Comparison of ENCODE assay signal across 30 cellular contexts in genomic region chr1:11026052-11026451, GRCh38. TPM values are rescaled to one million over a fixed set of nuclear protein-coding genes. Genes with fewer than 3 reads are reported as not detected.
DNase-seq lines count a peak whose midpoint lies in the region; ATAC-seq, FAIRE-seq and TF ChIP-seq lines count a peak whose summit lies in the region.
"Had no signal": no experiment of that assay in that cellular context is flagged by ENCODE, and none has a peak within 500 bp of the region (broad histone marks: within the 10 kb centered on the region; RNA-seq: fewer than 3 reads in every experiment).

No MANE protein-coding gene starts in this region.

- no peak for FAIRE-seq in bronchial epithelial cell (lab: Jason Lieb, UNC)
- FAIRE-seq: D721Med, endometrium, TTC549 had no signal

- H3K4me3 Mint-ChIP-seq in stimulated activated naive CD8-positive, alpha-beta T cell treated with anti-CD3 and anti-CD28 coated beads, Interleukin-15, Interleukin-2, amounts not matched to agents 100 ng/mL and 50 ng/mL, for 24 hours, result no peak overlapping the region
- no peak overlapping the region for H3K4me3 Mint-ChIP-seq in natural killer cell treated with Interleukin-12 subunit alpha and Interleukin-12 subunit beta and Interleukin-15 and Interleukin-18, amount 100 ng/mL, for 72 hours
- H3K4me3 Mint-ChIP-seq: activated naive CD4-positive, alpha-beta T cell treated with anti-CD3 and anti-CD28 coated beads, Interleukin-2, amount 50 U/mL, for 24 hours; CD4-positive, CD25-positive, alpha-beta regulatory T cell; stimulated activated naive CD8-positive, alpha-beta T cell treated with anti-CD3 and anti-CD28 coated beads, Interleukin-15, amount 100 ng/mL, for 72 hours had no signal

- no peak for ATAC-seq in stimulated activated naive CD8-positive, alpha-beta T cell treated with anti-CD3 and anti-CD28 coated beads, Interleukin-15, Interleukin-2, amounts not matched to agents 100 U/mL and 50 U/mL, for 24 hours
- no peak for ATAC-seq in HG02759 (IDR thresholded peaks at IDR 0.05; ENCODE audit: unreplicated experiment)
- no peak for ATAC-seq in natural killer cell treated with Interleukin-12 subunit alpha and Interleukin-12 subunit beta and Interleukin-15 and Interleukin-18, amount 100 ng/mL, for 72 hours
- ATAC-seq: stimulated activated naive CD8-positive, alpha-beta T cell treated with anti-CD3 and anti-CD28 coated beads, Interleukin-15, amount 100 ng/mL, for 72 hours had no signal

- H3K27me3 Mint-ChIP-seq in stimulated activated naive CD8-positive, alpha-beta T cell treated with anti-CD3 and anti-CD28 coated beads, Interleukin-15, Interleukin-2, amounts not matched to agents 100 ng/mL and 50 ng/mL, for 24 hours, result no peaks in the 10 kb centered on the region
- no peaks in the 10 kb centered on the region for H3K27me3 Mint-ChIP-seq in natural killer cell treated with Interleukin-12 subunit alpha and Interleukin-12 subunit beta and Interleukin-15 and Interleukin-18, amount 100 ng/mL, for 72 hours
- H3K27me3 Mint-ChIP-seq: activated naive CD4-positive, alpha-beta T cell treated with anti-CD3 and anti-CD28 coated beads, Interleukin-2, amount 50 U/mL, for 24 hours; CD4-positive, CD25-positive, alpha-beta regulatory T cell; progenitor cell of endocrine pancreas; stimulated activated naive CD8-positive, alpha-beta T cell treated with anti-CD3 and anti-CD28 coated beads, Interleukin-15, amount 100 ng/mL, for 72 hours had no signal

- no peak for TF ChIP-seq CTCF in bronchial epithelial cell (IDR thresholded peaks at IDR 0.05; ENCODE audit: insufficient read depth, low read length, severe bottlenecking)

- H3K9me3 Mint-ChIP-seq in stimulated activated naive CD8-positive, alpha-beta T cell treated with anti-CD3 and anti-CD28 coated beads, Interleukin-15, Interleukin-2, amounts not matched to agents 100 ng/mL and 50 ng/mL, for 24 hours, result no peaks in the 10 kb centered on the region
- H3K9me3 Mint-ChIP-seq in natural killer cell treated with Interleukin-12 subunit alpha and Interleukin-12 subunit beta and Interleukin-15 and Interleukin-18, amount 100 ng/mL, for 72 hours, result no peaks in the 10 kb centered on the region
- H3K9me3 Mint-ChIP-seq: activated naive CD4-positive, alpha-beta T cell treated with anti-CD3 and anti-CD28 coated beads, Interleukin-2, amount 50 U/mL, for 24 hours; CD4-positive, CD25-positive, alpha-beta regulatory T cell; stimulated activated naive CD8-positive, alpha-beta T cell treated with anti-CD3 and anti-CD28 coated beads, Interleukin-15, amount 100 ng/mL, for 72 hours had no signal

- H3K27ac Mint-ChIP-seq in stimulated activated naive CD8-positive, alpha-beta T cell treated with anti-CD3 and anti-CD28 coated beads, Interleukin-15, Interleukin-2, amounts not matched to agents 100 ng/mL and 50 ng/mL, for 24 hours, result peak overlapping the region; percentile 2
- peak overlapping the region in 1 of 2 donors; percentile 17 for H3K27ac Mint-ChIP-seq in natural killer cell treated with Interleukin-12 subunit alpha and Interleukin-12 subunit beta and Interleukin-15 and Interleukin-18, amount 100 ng/mL, for 72 hours

- H3K27me3 ChIP-seq in bronchial epithelial cell (ENCODE audit: control insufficient read depth, insufficient read depth, low read length), result no peaks in the 10 kb centered on the region
- H3K27me3 ChIP-seq: ascending aorta, vagina had no signal

- H3K4me1 Mint-ChIP-seq in stimulated activated naive CD8-positive, alpha-beta T cell treated with anti-CD3 and anti-CD28 coated beads, Interleukin-15, Interleukin-2, amounts not matched to agents 100 ng/mL and 50 ng/mL, for 24 hours (ENCODE audit: low read depth), result peaks cover 17% of the 10 kb centered on the region
- peaks cover 18 to 21% of the 10 kb centered on the region in 2 donors for H3K4me1 Mint-ChIP-seq in natural killer cell treated with Interleukin-12 subunit alpha and Interleukin-12 subunit beta and Interleukin-15 and Interleukin-18, amount 100 ng/mL, for 72 hours (ENCODE audit: low read depth in 2 of 2)

- H3K36me3 Mint-ChIP-seq in stimulated activated naive CD8-positive, alpha-beta T cell treated with anti-CD3 and anti-CD28 coated beads, Interleukin-15, Interleukin-2, amounts not matched to agents 100 ng/mL and 50 ng/mL, for 24 hours (ENCODE audit: low read depth), result peaks cover 63% of the 10 kb centered on the region
- H3K36me3 Mint-ChIP-seq in natural killer cell treated with Interleukin-12 subunit alpha and Interleukin-12 subunit beta and Interleukin-15 and Interleukin-18, amount 100 ng/mL, for 72 hours, result peaks cover 32% of the 10 kb centered on the region

- H3K4me3 ChIP-seq in bronchial epithelial cell (ENCODE audit: low read depth, low read length), result no peak overlapping the region
- H3K4me3 ChIP-seq: ascending aorta, vagina had no signal

- peaks cover 8% of the 10 kb centered on the region for H3K36me3 ChIP-seq in bronchial epithelial cell (ENCODE audit: control insufficient read depth, insufficient read depth, low read length)

- DNase-seq in NCI-H1105 treated with DMSO at 0.1 percent for 48 hours (lab: John Stamatoyannopoulos, UW) (peak; percentile 7), NCI-H1105 (lab: John Stamatoyannopoulos, UW) (no peak), bronchial epithelial cell (ENCODE audit: low read depth) (peak; percentile 68), AG08396 (ENCODE audit: low spot score) (no peak)
- no peak for DNase-seq in stimulated activated naive CD8-positive, alpha-beta T cell treated with anti-CD3 and anti-CD28 coated beads, Interleukin-15, Interleukin-2, amounts not matched to agents 100 U/mL and 50 U/mL, for 24 hours
- no peak for DNase-seq in natural killer cell treated with Interleukin-12 subunit alpha and Interleukin-12 subunit beta and Interleukin-15 and Interleukin-18, amount 100 ng/mL, for 72 hours (ENCODE audit: low spot score)
- DNase-seq: 8988T; activated CD4-positive, CD25-positive, alpha-beta regulatory T cell treated with anti-CD3 and anti-CD28 coated beads, Interleukin-2, amount 50 U/mL, for 72 hours; CD4-positive, CD25-positive, alpha-beta regulatory T cell; cerebellar nuclear complex; Kasumi-1; mesendoderm; NCI-H1048; NCI-H1930; NCI-H345; stimulated activated CD4-positive, alpha-beta T cell treated with anti-CD3 and anti-CD28 coated beads, Interleukin-15, amount 100 ng/mL, for 24 hours; stimulated activated naive CD8-positive, alpha-beta T cell treated with anti-CD3 and anti-CD28 coated beads, Interleukin-15, amount 100 ng/mL, for 72 hours; T-helper 1 cell had no signal

RNA-seq across cellular contexts. Expression of gene TARDBP, which starts 13.6 kb away (rescaled TPM):
- total RNA-seq in bronchial epithelial cell, result 79.0 and 99.9 TPM in 2 replicates
- total RNA-seq in natural killer cell treated with Interleukin-12 subunit alpha and Interleukin-12 subunit beta and Interleukin-15 and Interleukin-18, amount 100 ng/mL, for 72 hours, result 100 to 1,000 TPM; 147 to 226 TPM

RNA-seq across cellular contexts. Expression of gene MASP2, which starts 21.0 kb away (rescaled TPM):
- not detected in 2 replicates for total RNA-seq in bronchial epithelial cell
- total RNA-seq in natural killer cell treated with Interleukin-12 subunit alpha and Interleukin-12 subunit beta and Interleukin-15 and Interleukin-18, amount 100 ng/mL, for 72 hours, result under 1 TPM; 0.31 to 0.33 TPM
- total RNA-seq: ascending aorta; CD4-positive, CD25-positive, alpha-beta regulatory T cell; dermis microvascular lymphatic vessel endothelial cell; glomerular endothelial cell; progenitor cell of endocrine pancreas; RPMI7951; vagina had no signal

RNA-seq across cellular contexts. Expression of gene SRM, which starts 33.8 kb away (rescaled TPM):
- 7.4 and 10.8 TPM in 2 replicates for total RNA-seq in bronchial epithelial cell
- total RNA-seq in natural killer cell treated with Interleukin-12 subunit alpha and Interleukin-12 subunit beta and Interleukin-15 and Interleukin-18, amount 100 ng/mL, for 72 hours, result 100 to 1,000 TPM in 1 of 2 donors, 10 to 100 TPM in 1; 98.2 to 209 TPM

Comparison
In these comparisons a context has a peak if more than half of its experiments do, and no peak if none do; other contexts are left out.
1. DNase-seq: peak in NCI-H1105 treated with DMSO at 0.1 percent for 48 hours (single experiment) and bronchial epithelial cell (single experiment); none in NCI-H1105 (single experiment), stimulated activated naive CD8-positive, alpha-beta T cell treated with anti-CD3 and anti-CD28 coated beads, Interleukin-15, Interleukin-2, amounts not matched to agents 100 U/mL and 50 U/mL, for 24 hours (single experiment), AG08396 (single experiment) and natural killer cell treated with Interleukin-12 subunit alpha and Interleukin-12 subunit beta and Interleukin-15 and Interleukin-18, amount 100 ng/mL, for 72 hours (single experiment).